In the genomic region with DNA sequence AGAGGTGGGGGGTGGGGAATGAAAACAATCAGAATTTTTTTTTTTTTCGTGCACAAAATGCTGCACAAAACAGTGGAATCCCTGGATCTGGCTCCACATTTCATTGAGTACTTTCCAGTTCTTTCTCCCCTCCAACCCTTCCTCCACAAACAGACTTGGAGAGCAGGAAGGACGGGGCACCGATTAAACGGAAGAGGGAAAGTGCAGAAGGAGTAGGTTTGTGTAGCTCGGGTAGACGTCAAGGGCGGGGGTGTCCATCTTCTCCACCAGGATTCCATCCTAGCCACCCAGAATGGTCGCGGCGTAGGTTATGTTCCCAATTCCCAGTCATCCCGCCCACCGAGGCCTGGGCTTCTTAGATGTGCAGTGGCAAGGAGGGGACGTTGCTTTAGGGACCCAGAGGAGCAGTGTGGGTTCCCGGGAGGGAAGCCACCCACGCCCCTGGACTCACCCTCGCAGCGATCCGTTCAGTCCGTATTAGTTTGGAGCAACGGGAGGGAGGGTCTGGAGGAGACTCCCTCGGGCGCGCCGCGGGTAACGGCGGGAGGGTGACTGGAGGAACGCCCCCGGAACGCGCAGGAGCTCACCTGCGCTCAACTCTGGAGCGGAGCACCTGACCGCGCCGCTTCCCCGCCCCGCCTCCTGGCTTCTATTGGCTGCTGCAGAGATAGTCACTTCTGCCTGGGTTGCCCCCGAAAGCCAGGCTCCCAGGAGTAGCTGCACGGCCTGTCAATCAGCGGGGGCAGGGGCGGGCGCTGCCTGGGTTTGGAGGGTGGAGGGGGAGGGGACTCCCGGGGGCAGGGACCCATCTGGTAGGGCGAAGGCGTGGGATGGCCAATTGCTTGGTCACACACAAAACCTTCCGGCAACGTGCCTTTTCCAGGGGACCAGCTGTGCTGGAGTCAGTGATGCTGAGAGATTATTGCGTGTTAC, we compare ENCODE assay signal across 8 cellular contexts. TPM values are rescaled to one million over a fixed set of nuclear protein-coding genes. Genes with fewer than 3 reads are reported as not detected.
DNase-seq lines count a peak whose midpoint lies in the region; ATAC-seq and FAIRE-seq lines count a peak whose summit lies in the region.

A gene with protein sequence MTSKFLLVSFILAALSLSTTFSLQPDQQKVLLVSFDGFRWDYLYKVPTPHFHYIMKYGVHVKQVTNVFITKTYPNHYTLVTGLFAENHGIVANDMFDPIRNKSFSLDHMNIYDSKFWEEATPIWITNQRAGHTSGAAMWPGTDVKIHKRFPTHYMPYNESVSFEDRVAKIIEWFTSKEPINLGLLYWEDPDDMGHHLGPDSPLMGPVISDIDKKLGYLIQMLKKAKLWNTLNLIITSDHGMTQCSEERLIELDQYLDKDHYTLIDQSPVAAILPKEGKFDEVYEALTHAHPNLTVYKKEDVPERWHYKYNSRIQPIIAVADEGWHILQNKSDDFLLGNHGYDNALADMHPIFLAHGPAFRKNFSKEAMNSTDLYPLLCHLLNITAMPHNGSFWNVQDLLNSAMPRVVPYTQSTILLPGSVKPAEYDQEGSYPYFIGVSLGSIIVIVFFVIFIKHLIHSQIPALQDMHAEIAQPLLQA (minus strand): TSS at position 624 of the 933 bp plus-strand sequence. CDS start 2,718 bp downstream, outside the sequence.

- H3K4me1 Mint-ChIP-seq in activated CD4-positive, alpha-beta memory T cell treated with anti-CD3 and anti-CD28 coated beads, Interleukin-2, amount 10 ng/mL, durations not matched to agents 7 days and 5 days, result peaks cover 25% of the 10 kb centered on the region

- peak; percentile 66 for DNase-seq in NCI-H2107 (lab: John Stamatoyannopoulos, UW)
- DNase-seq in activated CD4-positive, alpha-beta memory T cell treated with anti-CD3 and anti-CD28 coated beads, Interleukin-2, amount 10 ng/mL, durations not matched to agents 7 days and 5 days, result peak; percentile 33
- DNase-seq in medulla oblongata (ENCODE audit: extremely low spot score), result peak; percentile 93
- DNase-seq in stimulated activated CD4-positive, alpha-beta T cell treated with anti-CD3 and anti-CD28 coated beads, TNF-alpha, amount 100 ng/mL, for 1 hour (ENCODE audit: low read depth in 3 of 3, low spot score in 1 of 3), result peak; percentile 8 to 26 (median 18)
- DNase-seq in RCC 7860 (ENCODE audit: low spot score), result no peak

- no peaks in the 10 kb centered on the region for H3K27me3 ChIP-seq in ectodermal cell (ENCODE audit: control insufficient read depth, insufficient read depth, low read length, poor library complexity, severe bottlenecking)

- H3K36me3 ChIP-seq in ectodermal cell (ENCODE audit: control insufficient read depth, insufficient read depth, low read length), result no peaks in the 10 kb centered on the region

- peak; percentile 62 for ATAC-seq in GM18508 (IDR thresholded peaks at IDR 0.05; ENCODE audit: insufficient read depth, unreplicated experiment)
- peak; percentile 92 for ATAC-seq in HG02884 (IDR thresholded peaks at IDR 0.05; ENCODE audit: unreplicated experiment)

- FAIRE-seq in RCC 7860 (lab: Jason Lieb, UNC), result no peak

- CTCF ChIA-PET in activated CD4-positive, alpha-beta memory T cell treated with anti-CD3 and anti-CD28 coated beads, Interleukin-2, amount 10 ng/mL, durations not matched to agents 7 days and 5 days (lab: Charles Lee), result interaction anchor here (0.7 kb wide), 1 partner anchor 236 kb away, joined by 3 read pairs; no protein-coding TSS in a partner anchor

- H3K9me3 ChIP-seq in ectodermal cell (ENCODE audit: control insufficient read depth, low read length), result no peaks in the 10 kb centered on the region

- peaks cover 62% of the 10 kb centered on the region for H3K27me3 Mint-ChIP-seq in activated CD4-positive, alpha-beta memory T cell treated with anti-CD3 and anti-CD28 coated beads, Interleukin-2, amount 10 ng/mL, durations not matched to agents 7 days and 5 days

- H3K9me3 Mint-ChIP-seq in activated CD4-positive, alpha-beta memory T cell treated with anti-CD3 and anti-CD28 coated beads, Interleukin-2, amount 10 ng/mL, durations not matched to agents 7 days and 5 days, result no peaks in the 10 kb centered on the region

- no peak within 1 kb of the TSS for H3K27ac Mint-ChIP-seq in activated CD4-positive, alpha-beta memory T cell treated with anti-CD3 and anti-CD28 coated beads, Interleukin-2, amount 10 ng/mL, durations not matched to agents 7 days and 5 days

- WGBS in ectodermal cell, 2 experiments, result 1% methylated on average over 49 of the region's 49 CpGs

- no peaks in the 10 kb centered on the region for H3K4me1 ChIP-seq in ectodermal cell (ENCODE audit: control insufficient read depth, insufficient read depth, low read length)

- POLR2A ChIA-PET in activated CD4-positive, alpha-beta memory T cell treated with anti-CD3 and anti-CD28 coated beads, Interleukin-2, amount 10 ng/mL, durations not matched to agents 7 days and 5 days (lab: Charles Lee), result no interaction called here

- H3K4me3 Mint-ChIP-seq in activated CD4-positive, alpha-beta memory T cell treated with anti-CD3 and anti-CD28 coated beads, Interleukin-2, amount 10 ng/mL, durations not matched to agents 7 days and 5 days, result peak within 1 kb of the TSS; percentile 39

- no peaks in the 10 kb centered on the region for H3K36me3 Mint-ChIP-seq in activated CD4-positive, alpha-beta memory T cell treated with anti-CD3 and anti-CD28 coated beads, Interleukin-2, amount 10 ng/mL, durations not matched to agents 7 days and 5 days (ENCODE audit: low read depth)

- H3K4me3 ChIP-seq in ectodermal cell (ENCODE audit: insufficient read depth, low read depth, low read length), result peak within 1 kb of the TSS; percentile 86

- no peak within 1 kb of the TSS for H3K27ac ChIP-seq in ectodermal cell (ENCODE audit: insufficient read depth, low read depth, low read length, poor library complexity, severe bottlenecking)

RNA-seq across cellular contexts. Expression of the gene that starts here (rescaled TPM):
- total RNA-seq in activated CD4-positive, alpha-beta memory T cell treated with anti-CD3 and anti-CD28 coated beads, Interleukin-2, amount 10 ng/mL, durations not matched to agents 7 days and 5 days, result not detected
- 5.6 TPM for polyA plus RNA-seq in ectodermal cell (2013, experiment 1 of 4)
- 4.9 TPM for polyA plus RNA-seq in ectodermal cell (2013, experiment 2 of 4)
- polyA plus RNA-seq in ectodermal cell (2013, experiment 3 of 4), result 6.0 TPM
- polyA plus RNA-seq in ectodermal cell (2013, experiment 4 of 4), result 5.3 TPM

Comparison
In these comparisons a context has a peak if more than half of its experiments do, and no peak if none do; other contexts are left out.
1. Peak in DNase-seq in activated CD4-positive, alpha-beta memory T cell treated with anti-CD3 and anti-CD28 coated beads, Interleukin-2, amount 10 ng/mL, durations not matched to agents 7 days and 5 days; RNA of the gene not detected or under 1 TPM.